10 cellular contexts compared by ENCODE assay signal in the genomic region with DNA sequence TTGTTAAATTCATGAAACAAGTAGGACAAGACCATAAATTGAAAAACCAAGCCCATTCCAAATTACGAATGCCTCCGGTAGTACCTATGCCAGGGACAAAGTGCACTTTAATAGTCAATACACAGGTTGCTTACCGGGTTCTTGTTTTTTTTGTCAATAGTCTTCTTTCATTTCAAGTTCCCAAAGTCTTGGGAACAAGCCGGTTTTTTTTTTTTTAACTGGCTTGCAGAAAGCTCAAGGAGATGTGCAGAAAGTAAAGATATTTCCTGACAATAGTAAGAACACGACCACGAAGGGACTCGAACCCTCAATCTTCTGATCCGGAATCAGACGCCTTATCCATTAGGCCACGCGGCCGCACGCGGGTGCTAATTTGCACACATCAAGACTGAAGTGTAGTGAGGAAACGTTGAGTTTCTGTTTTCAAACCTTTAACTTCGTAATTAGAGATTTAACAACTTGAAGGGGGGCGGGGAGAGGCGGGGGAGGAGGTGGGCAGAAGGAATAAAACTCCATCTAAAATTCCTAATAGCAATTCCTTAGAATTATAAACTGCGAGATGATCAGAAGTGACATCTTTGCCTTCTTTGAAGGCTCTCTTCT.
DNase-seq lines count a peak whose midpoint lies in the region; ATAC-seq and TF ChIP-seq lines count a peak whose summit lies in the region.
"Had no signal": no experiment of that assay in that cellular context is flagged by ENCODE, and none has a peak within 500 bp of the region (broad histone marks: within the 10 kb centered on the region; RNA-seq: fewer than 3 reads in every experiment).

No MANE protein-coding gene starts in this region.

- H3K4me1 ChIP-seq in tibial artery = no peaks in the 10 kb centered on the region

- intact Hi-C loops in tibial artery (cut with DNase I; ENCODE audit: low total_unique reads) = no loop called here
- intact Hi-C loops in left ventricle myocardium superior (cut with micrococcal nuclease) = no loop called here

- no peak for TF ChIP-seq CTCF in tibial artery (IDR thresholded peaks at IDR 0.05)

- H3K27ac ChIP-seq in tibial artery = no peak overlapping the region
- H3K27ac ChIP-seq: thoracic aorta had no signal

- DNase-seq in DMS114 treated with DMSO at 0.1 percent for 48 hours (lab: John Stamatoyannopoulos, UW; ENCODE audit: unreplicated experiment) = peak; percentile 54
- DNase-seq in HT-29 (ENCODE audit: low spot score) = peak; percentile 72
- DNase-seq in UCSD-AML1 (lab: John Stamatoyannopoulos, UW; ENCODE audit: unreplicated experiment) = peak; percentile 74
- no peak for DNase-seq in tibial artery
- DNase-seq in left ventricle myocardium superior = no peak
- DNase-seq: NCI-H187 treated with DMSO at 0.1 percent for 48 hours had no signal

- H3K27me3 ChIP-seq in tibial artery = peaks cover 0 to 48% of the 10 kb centered on the region in 2 donors

- H3K36me3 ChIP-seq in tibial artery = no peaks in the 10 kb centered on the region
- H3K36me3 ChIP-seq: thoracic aorta had no signal

- H3K9me3 ChIP-seq in iPS-18c (ENCODE audit: control insufficient read depth, insufficient read depth, low read length) (no peaks in the 10 kb centered on the region), tibial artery (peaks cover 0 to 3% (median 0%) of the 10 kb centered on the region in 3 donors)
- H3K9me3 ChIP-seq: thoracic aorta had no signal

- H3K4me3 ChIP-seq in iPS-18c (ENCODE audit: insufficient read depth, low read depth, low read length) = peak overlapping the region; percentile 29
- H3K4me3 ChIP-seq in tibial artery = no peak overlapping the region
- H3K4me3 ChIP-seq: thoracic aorta had no signal

- ATAC-seq in HG03571 (IDR thresholded peaks at IDR 0.05; ENCODE audit: unreplicated experiment) (no peak), HG02678 (IDR thresholded peaks at IDR 0.05; ENCODE audit: unreplicated experiment) (no peak), left ventricle myocardium superior (no peak)

Comparison
In these comparisons a context has a peak if more than half of its experiments do, and no peak if none do; other contexts are left out.
1. DNase-seq: peak in DMS114 treated with DMSO at 0.1 percent for 48 hours (single experiment), HT-29 (single experiment) and UCSD-AML1 (single experiment); none in tibial artery (0 of 2) and left ventricle myocardium superior (single experiment).